Comparison of ENCODE assay signal across 8 cellular contexts in genomic region chr2:108620656-108621055, GRCh38.
A peak's percentile ranks its signal among the peaks of the same experiment; 100 is the strongest.
DNase-seq lines count a peak whose midpoint lies in the region; ATAC-seq and TF ChIP-seq lines count a peak whose summit lies in the region.

No MANE protein-coding gene starts in this region.

- no peaks in the 10 kb centered on the region for H3K27me3 ChIP-seq in thoracic aorta (replicated peaks; ENCODE audit: insufficient read depth)

- H3K9me3 ChIP-seq in T-helper 17 cell (ENCODE audit: control insufficient read depth, low read length, poor library complexity, severe bottlenecking) = no peaks in the 10 kb centered on the region
- H3K9me3 ChIP-seq in iPS-18c (ENCODE audit: control insufficient read depth, insufficient read depth, low read length) = no peaks in the 10 kb centered on the region
- no peaks in the 10 kb centered on the region for H3K9me3 ChIP-seq in thoracic aorta

- no peak for DNase-seq in activated T-cell treated with anti-CD3 and anti-CD28 coated beads, Interleukin-2, amount 50 U/mL, for 24 hours
- no peak for DNase-seq in activated T-cell treated with anti-CD3 and anti-CD28 coated beads for 4 hours
- DNase-seq in T-helper 17 cell = no peak
- DNase-seq in thoracic aorta (ENCODE audit: low spot score) = no peak
- no peak for DNase-seq in ecto neural progenitor cell (ENCODE audit: low spot score)
- no peak for DNase-seq in GM20000 (ENCODE audit: low spot score)

- no peaks in the 10 kb centered on the region for H3K27me3 Mint-ChIP-seq in activated T-cell treated with anti-CD3 and anti-CD28 coated beads, Interleukin-2, amount 50 U/mL, for 24 hours
- no peaks in the 10 kb centered on the region for H3K27me3 Mint-ChIP-seq in T-helper 17 cell

- TF ChIP-seq CTCF in thoracic aorta (IDR thresholded peaks at IDR 0.05) (no peak), GM20000 (IDR thresholded peaks at IDR 0.05; ENCODE audit: extremely low read depth, missing control alignments) (no peak)

- peak overlapping the region; percentile 34 for H3K4me3 ChIP-seq in iPS-18c (ENCODE audit: insufficient read depth, low read depth, low read length)
- peak overlapping the region; percentile 40 for H3K4me3 ChIP-seq in thoracic aorta

- H3K9me3 Mint-ChIP-seq in activated T-cell treated with anti-CD3 and anti-CD28 coated beads, Interleukin-2, amount 50 U/mL, for 24 hours = no peaks in the 10 kb centered on the region

- peak overlapping the region; percentile 73 for H3K4me3 Mint-ChIP-seq in activated T-cell treated with anti-CD3 and anti-CD28 coated beads, Interleukin-2, amount 50 U/mL, for 24 hours
- peak overlapping the region; percentile 100 for H3K4me3 Mint-ChIP-seq in T-helper 17 cell

- peak overlapping the region; percentile 93 for H3K27ac Mint-ChIP-seq in activated T-cell treated with anti-CD3 and anti-CD28 coated beads, Interleukin-2, amount 50 U/mL, for 24 hours
- peak overlapping the region; percentile 99 for H3K27ac Mint-ChIP-seq in T-helper 17 cell

- peaks cover 55 to 67% of the 10 kb centered on the region in 2 donors for H3K4me1 ChIP-seq in thoracic aorta (ENCODE audit: control insufficient read depth in 1 of 2, low read depth in 2 of 2)

- peaks cover 2% of the 10 kb centered on the region for H3K36me3 Mint-ChIP-seq in activated T-cell treated with anti-CD3 and anti-CD28 coated beads, Interleukin-2, amount 50 U/mL, for 24 hours (ENCODE audit: low read depth)
- H3K36me3 Mint-ChIP-seq in T-helper 17 cell (ENCODE audit: low read depth) = peaks cover 5% of the 10 kb centered on the region

- peak overlapping the region in 1 of 2 donors; percentile 24 for H3K27ac ChIP-seq in thoracic aorta

- peak; percentile 1 for ATAC-seq in T-helper 17 cell
- no peak for ATAC-seq in thoracic aorta (ENCODE audit: insufficient number of reproducible peaks, low FRiP score, low read depth)
- no peak for ATAC-seq in GM18873 (IDR thresholded peaks at IDR 0.05; ENCODE audit: low FRiP score, unreplicated experiment)

- H3K36me3 ChIP-seq in thoracic aorta = no peaks in the 10 kb centered on the region

- peaks cover 89% of the 10 kb centered on the region for H3K4me1 Mint-ChIP-seq in activated T-cell treated with anti-CD3 and anti-CD28 coated beads, Interleukin-2, amount 50 U/mL, for 24 hours (ENCODE audit: low read depth)
- peaks cover 57% of the 10 kb centered on the region for H3K4me1 Mint-ChIP-seq in T-helper 17 cell
